ENCODE assay signal across 8 cellular contexts in genomic region chr1:40979241-40980067, GRCh38.
DNase-seq lines count a peak whose midpoint lies in the region; ATAC-seq and TF ChIP-seq lines count a peak whose summit lies in the region.

A gene with protein sequence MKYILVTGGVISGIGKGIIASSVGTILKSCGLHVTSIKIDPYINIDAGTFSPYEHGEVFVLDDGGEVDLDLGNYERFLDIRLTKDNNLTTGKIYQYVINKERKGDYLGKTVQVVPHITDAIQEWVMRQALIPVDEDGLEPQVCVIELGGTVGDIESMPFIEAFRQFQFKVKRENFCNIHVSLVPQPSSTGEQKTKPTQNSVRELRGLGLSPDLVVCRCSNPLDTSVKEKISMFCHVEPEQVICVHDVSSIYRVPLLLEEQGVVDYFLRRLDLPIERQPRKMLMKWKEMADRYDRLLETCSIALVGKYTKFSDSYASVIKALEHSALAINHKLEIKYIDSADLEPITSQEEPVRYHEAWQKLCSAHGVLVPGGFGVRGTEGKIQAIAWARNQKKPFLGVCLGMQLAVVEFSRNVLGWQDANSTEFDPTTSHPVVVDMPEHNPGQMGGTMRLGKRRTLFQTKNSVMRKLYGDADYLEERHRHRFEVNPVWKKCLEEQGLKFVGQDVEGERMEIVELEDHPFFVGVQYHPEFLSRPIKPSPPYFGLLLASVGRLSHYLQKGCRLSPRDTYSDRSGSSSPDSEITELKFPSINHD (plus strand): TSS chr1:40979696. CDS start chr1:40983291, 3,595 bp downstream.

- H3K9me3 Mint-ChIP-seq in nephron progenitor cell, result no peaks in the 10 kb centered on the region
- no peaks in the 10 kb centered on the region for H3K9me3 Mint-ChIP-seq in stimulated activated naive CD8-positive, alpha-beta T cell treated with anti-CD3 and anti-CD28 coated beads, Interleukin-15, amount 100 ng/mL, for 72 hours

- peaks cover 14% of the 10 kb centered on the region for H3K4me1 ChIP-seq in MM.1S (ENCODE audit: low read length)

- no peaks in the 10 kb centered on the region for H3K9me2 ChIP-seq in MM.1S (replicated peaks; ENCODE audit: insufficient read depth, low read length)

- peak; percentile 99 for DNase-seq in GM03348 (ENCODE audit: low spot score)
- DNase-seq in HCEC 1CT, result peak; percentile 90
- peak; percentile 92 for DNase-seq in MM.1S
- DNase-seq in SHP77 treated with DMSO at 0.1 percent for 48 hours (lab: John Stamatoyannopoulos, UW), result peak; percentile 55
- DNase-seq in activated effector memory CD4-positive, alpha-beta T cell treated with anti-CD3 and anti-CD28 coated beads, Interleukin-2, amount 50 U/mL, for 16 hours, result peak; percentile 98
- peak; percentile 87 for DNase-seq in fibroblast of the conjunctiva (ENCODE audit: low read depth)
- DNase-seq in nephron progenitor cell, result peak; percentile 96
- DNase-seq in stimulated activated naive CD8-positive, alpha-beta T cell treated with anti-CD3 and anti-CD28 coated beads, Interleukin-15, amount 100 ng/mL, for 72 hours, result peak; percentile 94 to 96

- TF ChIP-seq CTCF in MM.1S (IDR thresholded peaks at IDR 0.05; ENCODE audit: low read length) (peak; percentile 32), nephron progenitor cell (IDR thresholded peaks at IDR 0.05) (no peak)

- H4K20me1 ChIP-seq in MM.1S (ENCODE audit: insufficient read depth, low read length), result peaks cover 20% of the 10 kb centered on the region; the same call in 1 of the 2 replicates

- peak within 1 kb of the TSS; percentile 97 for H3K9ac ChIP-seq in MM.1S (ENCODE audit: low read length)

- peak within 1 kb of the TSS; percentile 97 for H2AFZ ChIP-seq in MM.1S (ENCODE audit: low read length)

- peaks cover 8% of the 10 kb centered on the region for H3K36me3 Mint-ChIP-seq in nephron progenitor cell (ENCODE audit: low read depth)

- H3F3A ChIP-seq in MM.1S (ENCODE audit: insufficient read depth, low read length), result 0 out of 2 replicates have a peak, but pooled peaks cover 6% of the 10 kb centered on the region

- H3K27ac ChIP-seq in MM.1S (ENCODE audit: low read length), result peak within 1 kb of the TSS; percentile 98

- H3K4me3 ChIP-seq in MM.1S (ENCODE audit: low read length), result peak within 1 kb of the TSS; percentile 85

- peak within 1 kb of the TSS; percentile 93 for H3K4me2 ChIP-seq in MM.1S (ENCODE audit: low read depth, low read length)

- peaks cover 45% of the 10 kb centered on the region for H3K79me2 ChIP-seq in MM.1S (ENCODE audit: low read length)

- peak within 1 kb of the TSS; percentile 87 for H3K27ac Mint-ChIP-seq in nephron progenitor cell
- peak within 1 kb of the TSS; percentile 96 to 99 for H3K27ac Mint-ChIP-seq in stimulated activated naive CD8-positive, alpha-beta T cell treated with anti-CD3 and anti-CD28 coated beads, Interleukin-15, amount 100 ng/mL, for 72 hours

- peak; percentile 90 for ATAC-seq in stimulated activated naive CD8-positive, alpha-beta T cell treated with anti-CD3 and anti-CD28 coated beads, Interleukin-15, amount 100 ng/mL, for 72 hours

- peaks cover 10% of the 10 kb centered on the region for H3K27me3 Mint-ChIP-seq in nephron progenitor cell (ENCODE audit: low read depth, poor library complexity)
- no peaks in the 10 kb centered on the region for H3K27me3 Mint-ChIP-seq in stimulated activated naive CD8-positive, alpha-beta T cell treated with anti-CD3 and anti-CD28 coated beads, Interleukin-15, amount 100 ng/mL, for 72 hours

- no peaks in the 10 kb centered on the region for H3K9me3 ChIP-seq in MM.1S (replicated peaks; ENCODE audit: insufficient read depth, low read length)

- peaks cover 9% of the 10 kb centered on the region for H3K36me3 ChIP-seq in MM.1S (replicated peaks; ENCODE audit: insufficient read depth, low read length)

- H3K4me3 Mint-ChIP-seq in nephron progenitor cell, result peak within 1 kb of the TSS; percentile 90
- H3K4me3 Mint-ChIP-seq in stimulated activated naive CD8-positive, alpha-beta T cell treated with anti-CD3 and anti-CD28 coated beads, Interleukin-15, amount 100 ng/mL, for 72 hours, result peak within 1 kb of the TSS; percentile 90 to 91

- H3K27me3 ChIP-seq in MM.1S (replicated peaks; ENCODE audit: insufficient read depth, low read length), result no peaks in the 10 kb centered on the region

- peaks cover 42% of the 10 kb centered on the region for H3K4me1 Mint-ChIP-seq in nephron progenitor cell
- peaks cover 65% of the 10 kb centered on the region for H3K4me1 Mint-ChIP-seq in stimulated activated naive CD8-positive, alpha-beta T cell treated with anti-CD3 and anti-CD28 coated beads, Interleukin-15, amount 100 ng/mL, for 72 hours

Comparison
In these comparisons a context has a peak if more than half of its experiments do, and no peak if none do; other contexts are left out.
1. Peak in every context shown above with its lines: DNase-seq, ATAC-seq, H3K4me3 ChIP-seq and H3K27ac ChIP-seq.